ENCODE assay signal across 8 cellular contexts in the genomic region with DNA sequence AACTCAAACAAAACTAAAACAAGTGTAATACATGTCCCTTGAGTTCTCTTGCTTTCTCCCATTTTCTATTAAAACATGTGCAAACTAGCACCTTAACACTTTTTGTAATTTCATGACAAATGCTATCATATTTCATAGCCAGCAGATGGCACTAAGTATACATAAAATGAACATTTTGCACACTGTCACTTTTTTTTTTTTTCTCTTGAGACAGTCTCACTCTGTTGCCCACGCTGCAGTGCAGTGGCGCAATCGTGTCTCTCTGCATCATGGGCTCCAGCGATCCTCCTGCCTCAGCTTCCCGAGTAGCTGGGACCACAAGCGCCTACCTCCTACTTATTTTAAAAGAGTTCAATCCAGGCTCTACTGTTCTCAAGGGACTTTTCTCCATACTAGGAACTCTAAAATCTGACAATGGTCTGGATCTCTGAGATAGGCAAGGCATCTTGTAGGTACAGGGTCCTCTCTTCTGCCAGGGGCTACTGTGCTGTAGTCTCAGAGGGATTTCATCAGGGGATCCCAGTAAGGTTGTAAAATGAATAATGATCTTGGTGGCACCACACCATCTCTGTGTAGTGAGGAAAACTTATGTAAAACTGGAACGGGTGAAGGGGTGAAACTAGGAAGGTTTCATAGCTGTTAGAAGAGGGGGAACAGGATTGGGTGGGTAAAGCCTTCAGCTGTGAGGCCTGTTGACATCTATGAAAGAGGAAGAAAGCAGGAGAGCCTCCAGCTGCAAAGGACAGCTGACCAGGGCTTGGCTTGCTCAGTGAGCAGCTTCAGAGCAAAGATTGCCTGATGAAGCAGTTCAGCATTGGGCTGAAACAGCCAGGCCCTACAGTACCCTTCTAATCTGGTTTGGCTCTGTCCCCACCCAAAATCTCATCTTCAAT.
DNase-seq lines count a peak whose midpoint lies in the region; ATAC-seq and TF ChIP-seq lines count a peak whose summit lies in the region.
"Not testable (repeated sequence)": the region's sequence is repeated elsewhere in the genome, so short reads cannot be mapped to it uniquely, and the experiment has no call there.

No MANE protein-coding gene starts in this region.

- not testable (repeated sequence) for H3K27me3 ChIP-seq in heart left ventricle

- H3K36me3 ChIP-seq in heart left ventricle: not testable (repeated sequence)

- not testable (repeated sequence) for H3K27ac ChIP-seq in heart left ventricle

- TF ChIP-seq CTCF in astrocyte of the cerebellum (IDR thresholded peaks at IDR 0.05; ENCODE audit: low read depth, low read length, missing control alignments) (peak; percentile 3), heart left ventricle (IDR thresholded peaks at IDR 0.05) (peak in 10 of 12 donors; percentile 15 to 57 (median 38))

- DNase-seq in AML-193 (lab: John Stamatoyannopoulos, UW) (peak; percentile 42 to 55), M059J (ENCODE audit: low read depth) (peak; percentile 20), SK-N-DZ (ENCODE audit: low spot score) (peak; percentile 41), heart left ventricle (peak; percentile 16 to 65 (median 45)), posterior cingulate gyrus (peak in 8 of 10 donors; percentile 31 to 93 (median 50))
- not testable (repeated sequence) for DNase-seq in astrocyte of the cerebellum (ENCODE audit: low read depth)

- not testable (repeated sequence) for H3K4me3 ChIP-seq in astrocyte of the cerebellum (ENCODE audit: low read depth, low read length)
- H3K4me3 ChIP-seq in heart left ventricle: peak overlapping the region in 3 of 12 donors; percentile 19 to 27 (median 20)

- H3K4me1 ChIP-seq in heart left ventricle: not testable (repeated sequence)

- in situ Hi-C loops in astrocyte of the cerebellum (cut with HindIII; ENCODE audit: low sequenced_read_pairs): not testable (repeated sequence)

- 32 to 45% (median 33%) methylated on average over 7 of the region's 7 CpGs for WGBS in heart left ventricle, 4 donors

- not testable (repeated sequence) for TF ChIP-seq POLR2A in heart left ventricle (IDR thresholded peaks at IDR 0.05)

- H3K9me3 ChIP-seq in heart left ventricle: peaks cover 0 to 16% (median 0%) of the 10 kb centered on the region in 12 donors

- peak; percentile 79 for ATAC-seq in GM18868 (IDR thresholded peaks at IDR 0.05; ENCODE audit: unreplicated experiment)
- ATAC-seq in HG02678 (IDR thresholded peaks at IDR 0.05; ENCODE audit: unreplicated experiment): peak; percentile 82
- ATAC-seq in heart left ventricle: peak; percentile 32 to 86 (median 82)

- intact Hi-C loops in heart left ventricle (cut with DNase I): not testable (repeated sequence)
- intact Hi-C loops in posterior cingulate gyrus (cut with DNase I): loop anchor here (5.0 kb wide), 1 partner anchor 360 kb away; no protein-coding TSS in a partner anchor
